Comparison of ENCODE assay signal across 8 cellular contexts in the genomic region with DNA sequence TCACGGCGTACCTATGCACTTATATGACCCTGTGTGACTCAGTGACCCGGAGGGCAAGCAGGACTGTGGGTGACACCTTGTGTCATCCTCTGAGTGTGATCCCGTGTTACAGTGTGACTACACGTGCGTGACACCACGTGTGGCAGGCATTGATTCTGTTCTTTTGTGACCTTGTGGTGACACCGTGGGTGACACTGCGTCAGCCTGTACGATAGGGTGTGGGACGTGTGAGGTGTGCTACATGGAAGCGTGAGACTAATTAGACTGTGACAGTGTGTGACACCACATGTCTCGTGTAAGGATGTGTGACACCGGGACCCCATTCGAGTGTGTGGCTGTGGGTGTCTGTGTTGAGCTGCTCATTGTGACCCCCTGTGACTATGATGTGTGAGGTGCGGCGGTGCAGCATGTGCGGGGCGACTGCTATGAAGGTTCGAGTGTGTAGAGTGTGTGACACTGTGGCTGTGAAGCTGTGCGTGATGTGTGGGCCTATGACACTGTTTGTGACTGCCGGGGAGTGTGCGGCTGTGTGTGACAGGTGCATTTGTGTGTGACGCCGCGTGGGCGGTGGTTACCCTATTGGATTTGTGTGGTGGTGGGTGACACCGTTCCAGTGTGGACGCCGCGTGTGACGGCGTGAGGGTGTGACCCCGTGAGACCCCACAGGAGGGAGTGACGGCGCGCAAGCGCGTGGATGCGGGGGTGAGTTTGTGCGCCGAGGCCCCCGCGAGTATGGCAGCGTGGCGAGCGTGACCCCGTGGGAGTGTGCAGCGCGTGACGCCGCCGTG. TPM values are rescaled to one million over a fixed set of nuclear protein-coding genes. Genes with fewer than 3 reads are reported as not detected.
DNase-seq lines count a peak whose midpoint lies in the region; ATAC-seq and TF ChIP-seq lines count a peak whose summit lies in the region.

A gene (plus strand): TSS at position 783 of the 788 bp plus-strand sequence. CDS start 5,621 bp downstream, outside the sequence.

- H3K4me1 Mint-ChIP-seq in dendritic cell treated with granulocyte-macrophage colony-stimulating factor and Interleukin-4, amounts not matched to agents 40 ng/mL and 50 ng/mL, for 4 days (ENCODE audit: low read depth): peaks cover 51% of the 10 kb centered on the region

- no peaks in the 10 kb centered on the region for H3K9me3 Mint-ChIP-seq in dendritic cell treated with granulocyte-macrophage colony-stimulating factor and Interleukin-4, amounts not matched to agents 40 ng/mL and 50 ng/mL, for 4 days

- H3K27me3 Mint-ChIP-seq in dendritic cell treated with granulocyte-macrophage colony-stimulating factor and Interleukin-4, amounts not matched to agents 40 ng/mL and 50 ng/mL, for 4 days: peaks cover 30% of the 10 kb centered on the region

- peaks cover 26% of the 10 kb centered on the region for H3K36me3 Mint-ChIP-seq in dendritic cell treated with granulocyte-macrophage colony-stimulating factor and Interleukin-4, amounts not matched to agents 40 ng/mL and 50 ng/mL, for 4 days (ENCODE audit: low read depth)

- H3K4me1 ChIP-seq in mucosa of descending colon (ENCODE audit: low read depth): peaks cover 24% of the 10 kb centered on the region

- intact Hi-C loops in dendritic cell treated with granulocyte-macrophage colony-stimulating factor and Interleukin-4, amounts not matched to agents 40 ng/mL and 50 ng/mL, for 4 days (cut with micrococcal nuclease): loop anchor here (5.0 to 10.0 kb wide), 3 partner anchors 61 to 162 kb away; a partner anchor contains a TSS
- intact Hi-C loops in mucosa of descending colon (cut with DNase I, micrococcal nuclease): no loop called here

- POLR2A ChIA-PET in GM10248 (lab: Yijun Ruan, JAX): interaction anchor here (0.5 to 1.8 kb wide), 11 partner anchors 12 to 175 kb away, joined by 3 to 9 read pairs (median 4); a partner anchor contains a TSS

- CTCF ChIA-PET in GM10248 (lab: Yijun Ruan, JAX): interaction anchor here (0.7 to 6.6 kb wide), 19 partner anchors 10 to 168 kb away, joined by 3 to 52 read pairs (median 10); a partner anchor contains a TSS

- H3K27ac Mint-ChIP-seq in dendritic cell treated with granulocyte-macrophage colony-stimulating factor and Interleukin-4, amounts not matched to agents 40 ng/mL and 50 ng/mL, for 4 days: peak within 1 kb of the TSS; percentile 98

- peak within 1 kb of the TSS; percentile 64 for H3K4me3 ChIP-seq in mucosa of descending colon

- ATAC-seq in HG02870 (IDR thresholded peaks at IDR 0.05; ENCODE audit: unreplicated experiment): peak; percentile 27
- peak; percentile 50 for ATAC-seq in mucosa of descending colon

- H3K9me3 ChIP-seq in mucosa of descending colon: no peaks in the 10 kb centered on the region

- DNase-seq in GM10248 (ENCODE audit: extremely low spot score) (peak; percentile 42), mucosa of descending colon (peak in 2 of 3 donors; percentile 63 to 77), NCI-H226 (no peak), NCI-H1930 (lab: John Stamatoyannopoulos, UW) (no peak)
- peak in 3 of 4 experiments; percentile 52 to 68 (median 63) for DNase-seq in activated CD4-positive, CD25-positive, alpha-beta regulatory T cell (lab: John Stamatoyannopoulos, UW)
- DNase-seq in stimulated activated CD8-positive, alpha-beta memory T cell treated with anti-CD3 and anti-CD28 coated beads, Interleukin-4, amount 100 ng/mL, for 4 hours (ENCODE audit: low read depth in 2 of 2, low spot score in 1 of 2): peak; percentile 66 to 75

- peak within 1 kb of the TSS; percentile 94 for H3K4me3 Mint-ChIP-seq in dendritic cell treated with granulocyte-macrophage colony-stimulating factor and Interleukin-4, amounts not matched to agents 40 ng/mL and 50 ng/mL, for 4 days

- no peak for TF ChIP-seq CTCF in GM10248 (IDR thresholded peaks at IDR 0.05; ENCODE audit: control extremely low read depth, extremely low read depth, low read depth, missing control alignments)
- TF ChIP-seq CTCF in mucosa of descending colon (IDR thresholded peaks at IDR 0.05): no peak

- H3K36me3 ChIP-seq in mucosa of descending colon (ENCODE audit: low read depth): peaks cover 4% of the 10 kb centered on the region

RNA-seq across cellular contexts. Expression of the gene that starts here (rescaled TPM):
- total RNA-seq in mucosa of descending colon: 1 to 10 TPM in 1 of 3 donors, under 1 TPM in 2; 0.29 to 4.1 (median 0.82) TPM

Comparison
In these comparisons a context has a peak if more than half of its experiments do, and no peak if none do; other contexts are left out.
1. DNase-seq: peak in GM10248 (single experiment), activated CD4-positive, CD25-positive, alpha-beta regulatory T cell (3 of 4), mucosa of descending colon (2 of 3) and stimulated activated CD8-positive, alpha-beta memory T cell treated with anti-CD3 and anti-CD28 coated beads, Interleukin-4, amount 100 ng/mL, for 4 hours (2 of 2); none in NCI-H226 (single experiment) and NCI-H1930 (0 of 2).